Comparison of ENCODE assay signal across 29 cellular contexts in the genomic region with DNA sequence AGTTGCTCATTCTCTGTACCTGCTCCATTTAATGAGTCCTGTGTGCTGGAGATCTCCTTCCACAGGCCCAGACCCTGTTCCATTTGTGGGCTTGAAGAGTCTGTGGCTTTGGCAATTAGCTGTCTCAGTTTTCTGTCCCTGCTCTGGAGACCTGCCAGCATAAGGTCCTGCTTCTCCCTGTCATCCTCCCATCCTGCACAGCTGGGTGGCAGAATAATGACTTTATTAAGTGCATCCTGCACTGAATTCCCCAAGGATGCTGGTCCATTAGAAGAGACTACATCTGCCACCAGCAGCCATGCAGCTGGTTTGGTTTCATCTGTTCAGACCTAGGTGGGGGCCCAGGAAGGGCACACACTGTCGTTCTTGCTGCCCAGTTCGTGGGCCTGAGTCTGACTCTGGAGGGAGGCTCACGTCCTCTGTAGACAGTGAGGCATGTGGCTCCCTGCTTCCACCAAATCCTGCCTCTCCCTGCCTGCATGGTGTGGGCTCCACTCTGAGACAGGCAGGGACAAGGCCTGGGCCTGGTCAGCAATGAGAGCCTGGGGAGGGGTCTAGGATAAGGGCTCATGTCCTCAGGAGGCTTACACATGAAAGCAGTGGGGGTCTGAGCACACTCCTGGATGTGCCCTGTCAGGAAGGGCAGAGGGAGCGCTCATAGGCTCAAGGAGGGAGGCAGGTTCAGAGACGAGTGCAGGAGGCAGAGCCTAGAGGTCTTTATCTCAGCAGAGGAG.
A peak's percentile ranks its signal among the peaks of the same experiment; 100 is the strongest.
DNase-seq lines count a peak whose midpoint lies in the region; ATAC-seq, FAIRE-seq and TF ChIP-seq lines count a peak whose summit lies in the region.
"Had no signal": no experiment of that assay in that cellular context is flagged by ENCODE, and none has a peak within 500 bp of the region (broad histone marks: within the 10 kb centered on the region; RNA-seq: fewer than 3 reads in every experiment).

No MANE protein-coding gene starts in this region.

- H2AFZ ChIP-seq in HepG2 (ENCODE audit: low read length), result no peak overlapping the region
- H2AFZ ChIP-seq: hepatocyte had no signal

- H4K20me1 ChIP-seq in HepG2 (ENCODE audit: insufficient read depth, low read length), result peaks cover 3% of the 10 kb centered on the region; the same call in 1 of the 2 replicates

- TF ChIP-seq POLR2A in HepG2 (IDR thresholded peaks at IDR 0.05; ENCODE audit: insufficient read depth in 1 of 2, low read depth in 2 of 2, low read length in 2 of 2), result no peak
- TF ChIP-seq POLR2A in right lobe of liver (IDR thresholded peaks at IDR 0.05), result no peak

- FAIRE-seq in HepG2 (lab: Jason Lieb, UNC), result no peak
- FAIRE-seq: small intestine had no signal

- in situ Hi-C loops in HepG2 (cut with HindIII; ENCODE audit: extremely low pct_ligation_motif_present, low pct_unique_long_range_greater_than_20kb), result no loop called here

- H3K4me3 ChIP-seq in HepG2 (replicated peaks in 1 of 3; ENCODE audit: insufficient read depth in 1 of 3, low read depth in 2 of 3, low read length in 3 of 3) (no peak overlapping the region), right lobe of liver (no peak overlapping the region)
- H3K4me3 ChIP-seq: breast epithelium, colonic mucosa, hepatocyte, left lung had no signal

- TF ChIP-seq CTCF in HepG2 (CRISPR knock-in tag; IDR thresholded peaks at IDR 0.05), result no peak
- no peak for TF ChIP-seq CTCF in right lobe of liver (IDR thresholded peaks at IDR 0.05)
- TF ChIP-seq CTCF in type B pancreatic cell (conservative IDR thresholded peaks at IDR 0.05), result no peak

- H3K9me3 Mint-ChIP-seq in type B pancreatic cell, result peaks cover 6% of the 10 kb centered on the region

- H3K27ac Mint-ChIP-seq in type B pancreatic cell, result no peak overlapping the region
- H3K27ac Mint-ChIP-seq: CD8-positive, alpha-beta memory T cell; effector memory CD8-positive, alpha-beta T cell; H9 had no signal

- H3K27ac ChIP-seq in HepG2 (ENCODE audit: extremely low read length, insufficient read depth, low read length), result no peak overlapping the region
- no peak overlapping the region for H3K27ac ChIP-seq in right lobe of liver
- H3K27ac ChIP-seq: breast epithelium, colonic mucosa, hepatocyte, KMS-11, left lung had no signal

- H3K27me3 ChIP-seq in HepG2 (ENCODE audit: control insufficient read depth in 1 of 2, insufficient read depth in 2 of 2, low read length in 2 of 2), result peaks cover 3 to 38% of the 10 kb centered on the region in 2 experiments; a peak in 4 of 5 replicates
- no peaks in the 10 kb centered on the region for H3K27me3 ChIP-seq in right lobe of liver
- H3K27me3 ChIP-seq: breast epithelium, colonic mucosa, left lung had no signal

- H3K4me2 ChIP-seq in HepG2 (ENCODE audit: low read depth, low read length), result peak overlapping the region; percentile 54; the same call in 1 of the 2 replicates
- H3K4me2 ChIP-seq: hepatocyte, KMS-11 had no signal

- ATAC-seq in HepG2, result no peak; the same call in 2 of the 3 replicates
- ATAC-seq in right lobe of liver, result no peak
- ATAC-seq in HG03571 (IDR thresholded peaks at IDR 0.05; ENCODE audit: unreplicated experiment), result no peak
- ATAC-seq: effector memory CD8-positive, alpha-beta T cell; esophagus mucosa; left lung had no signal

- no TSS peak for BruUV-seq in HepG2 (replicated peaks; lab: Mats Ljungman, UMichigan)

- H3K36me3 ChIP-seq in HepG2 (replicated peaks in 1 of 2; ENCODE audit: control insufficient read depth in 1 of 2, insufficient read depth in 2 of 2, low read length in 2 of 2) (no peaks in the 10 kb centered on the region), right lobe of liver (no peaks in the 10 kb centered on the region)
- H3K36me3 ChIP-seq: breast epithelium, colonic mucosa, left lung had no signal

- WGBS in HepG2 (ENCODE audit: low lambda C conversion rate), result 18% methylated on average over 4 of the region's 5 CpGs
- WGBS in right lobe of liver (ENCODE audit: insufficient coverage, low coverage, low lambda C conversion rate, missing lambda C conversion rate), result 55% methylated on average over 4 of the region's 5 CpGs

- TF ChIP-seq EP300 in HepG2 (IDR thresholded peaks at IDR 0.05; ENCODE audit: low read depth in 2 of 2, low read length in 2 of 2) (no peak), HepG2 (CRISPR knock-in tag; IDR thresholded peaks at IDR 0.05; ENCODE audit: borderline replicate concordance) (no peak)

- DNase-seq in NCI-H1092 (lab: John Stamatoyannopoulos, UW), result peak; percentile 14
- DNase-seq in NCI-H1092 treated with DMSO at 0.1 percent for 48 hours (lab: John Stamatoyannopoulos, UW), result no peak
- no peak for DNase-seq in HepG2 (ENCODE audit: low spot score)
- no peak for DNase-seq in right lobe of liver
- DNase-seq in NCI-H524 treated with DMSO at 0.1 percent for 48 hours (lab: John Stamatoyannopoulos, UW), result peak; percentile 59
- DNase-seq in type B pancreatic cell (ENCODE audit: extremely low spot score, unreplicated experiment), result peak; percentile 39
- no peak for DNase-seq in hypothalamus (lab: John Stamatoyannopoulos, UW)
- DNase-seq: activated CD4-positive, alpha-beta T cell treated with anti-CD3 and anti-CD28 coated beads for 4 hours; activated naive CD4-positive, alpha-beta T cell treated with anti-CD3 and anti-CD28 coated beads, Interleukin-2, amount 50 U/mL, for 16 hours; AML-193; amygdala; CD8-positive, alpha-beta memory T cell; colonic mucosa; DND-41; effector memory CD8-positive, alpha-beta T cell; foreskin melanocyte; H9; left lung; mesendoderm; NCI-H446; occipital lobe; small intestine; stimulated activated CD4-positive, alpha-beta T cell treated with anti-CD3 and anti-CD28 coated beads, Interleukin-1b, Interleukin-23, amount 100 ng/mL, for 48 hours; substantia nigra had no signal

- H3K27me3 Mint-ChIP-seq in type B pancreatic cell, result peaks cover 10% of the 10 kb centered on the region

- H3K4me1 ChIP-seq in HepG2 (ENCODE audit: insufficient read depth, low read length) (peaks cover 44% of the 10 kb centered on the region), right lobe of liver (no peaks in the 10 kb centered on the region)
- H3K4me1 ChIP-seq: breast epithelium, colonic mucosa, left lung had no signal

- no peaks in the 10 kb centered on the region for H3K36me3 Mint-ChIP-seq in type B pancreatic cell

- peaks cover 19% of the 10 kb centered on the region for H3K9me3 ChIP-seq in HepG2 (ENCODE audit: low read length)
- peaks cover 0 to 7% (median 0%) of the 10 kb centered on the region in 4 donors for H3K9me3 ChIP-seq in right lobe of liver
- H3K9me3 ChIP-seq: colonic mucosa had no signal

- POLR2A ChIA-PET in HepG2 (lab: Yijun Ruan, JAX), result interaction anchor here (2.1 kb wide), 1 partner anchor 7 kb away, joined by 7 read pairs; no protein-coding TSS in a partner anchor

- CTCF ChIA-PET in HepG2 (lab: Yijun Ruan, JAX; ENCODE audit: low intra/inter-chr PET ratio, low total read pairs), result no interaction called here

- H3K9ac ChIP-seq in HepG2 (ENCODE audit: insufficient read depth, low read depth, low read length), result no peak overlapping the region
- H3K9ac ChIP-seq: KMS-11 had no signal

- intact Hi-C loops in HepG2 (cut with micrococcal nuclease; ENCODE audit: unreplicated experiment), result no loop called here
- intact Hi-C loops in right lobe of liver (cut with DNase I), result no loop called here

- no peak for TF ChIP-seq RAD21 in HepG2 (CRISPR knock-in tag; IDR thresholded peaks at IDR 0.05)

- no peaks in the 10 kb centered on the region for H3K79me2 ChIP-seq in HepG2 (ENCODE audit: insufficient read depth, low read length)
- H3K79me2 ChIP-seq: hepatocyte had no signal

- H3K4me3 Mint-ChIP-seq in type B pancreatic cell, result no peak overlapping the region
- H3K4me3 Mint-ChIP-seq: CD8-positive, alpha-beta memory T cell; effector memory CD8-positive, alpha-beta T cell; H9 had no signal

- H3K4me1 Mint-ChIP-seq in type B pancreatic cell (ENCODE audit: unreplicated experiment), result no peaks in the 10 kb centered on the region
- H3K4me1 Mint-ChIP-seq: CD8-positive, alpha-beta memory T cell had no signal

TF ChIP-seq in HepG2, 621 proteins besides CTCF, POLR2A, EP300 and RAD21:
- TF ChIP-seq, protein P1, sequence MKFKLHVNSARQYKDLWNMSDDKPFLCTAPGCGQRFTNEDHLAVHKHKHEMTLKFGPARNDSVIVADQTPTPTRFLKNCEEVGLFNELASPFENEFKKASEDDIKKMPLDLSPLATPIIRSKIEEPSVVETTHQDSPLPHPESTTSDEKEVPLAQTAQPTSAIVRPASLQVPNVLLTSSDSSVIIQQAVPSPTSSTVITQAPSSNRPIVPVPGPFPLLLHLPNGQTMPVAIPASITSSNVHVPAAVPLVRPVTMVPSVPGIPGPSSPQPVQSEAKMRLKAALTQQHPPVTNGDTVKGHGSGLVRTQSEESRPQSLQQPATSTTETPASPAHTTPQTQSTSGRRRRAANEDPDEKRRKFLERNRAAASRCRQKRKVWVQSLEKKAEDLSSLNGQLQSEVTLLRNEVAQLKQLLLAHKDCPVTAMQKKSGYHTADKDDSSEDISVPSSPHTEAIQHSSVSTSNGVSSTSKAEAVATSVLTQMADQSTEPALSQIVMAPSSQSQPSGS (CRISPR knock-in tag; IDR thresholded peaks at IDR 0.05), result no peak
- TF ChIP-seq, protein P2, sequence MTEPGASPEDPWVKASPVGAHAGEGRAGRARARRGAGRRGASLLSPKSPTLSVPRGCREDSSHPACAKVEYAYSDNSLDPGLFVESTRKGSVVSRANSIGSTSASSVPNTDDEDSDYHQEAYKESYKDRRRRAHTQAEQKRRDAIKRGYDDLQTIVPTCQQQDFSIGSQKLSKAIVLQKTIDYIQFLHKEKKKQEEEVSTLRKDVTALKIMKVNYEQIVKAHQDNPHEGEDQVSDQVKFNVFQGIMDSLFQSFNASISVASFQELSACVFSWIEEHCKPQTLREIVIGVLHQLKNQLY (CRISPR knock-in tag; IDR thresholded peaks at IDR 0.05), result no peak
- TF ChIP-seq, protein P3, sequence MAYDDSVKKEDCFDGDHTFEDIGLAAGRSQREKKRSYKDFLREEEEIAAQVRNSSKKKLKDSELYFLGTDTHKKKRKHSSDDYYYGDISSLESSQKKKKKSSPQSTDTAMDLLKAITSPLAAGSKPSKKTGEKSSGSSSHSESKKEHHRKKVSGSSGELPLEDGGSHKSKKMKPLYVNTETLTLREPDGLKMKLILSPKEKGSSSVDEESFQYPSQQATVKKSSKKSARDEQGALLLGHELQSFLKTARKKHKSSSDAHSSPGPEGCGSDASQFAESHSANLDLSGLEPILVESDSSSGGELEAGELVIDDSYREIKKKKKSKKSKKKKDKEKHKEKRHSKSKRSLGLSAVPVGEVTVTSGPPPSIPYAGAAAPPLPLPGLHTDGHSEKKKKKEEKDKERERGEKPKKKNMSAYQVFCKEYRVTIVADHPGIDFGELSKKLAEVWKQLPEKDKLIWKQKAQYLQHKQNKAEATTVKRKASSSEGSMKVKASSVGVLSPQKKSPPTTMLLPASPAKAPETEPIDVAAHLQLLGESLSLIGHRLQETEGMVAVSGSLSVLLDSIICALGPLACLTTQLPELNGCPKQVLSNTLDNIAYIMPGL (CRISPR knock-in tag; IDR thresholded peaks at IDR 0.05; ENCODE audit: borderline replicate concordance in 1 of 2, low read depth in 1 of 2), result no peak
- TF ChIP-seq MEF2D (CRISPR knock-in tag; IDR thresholded peaks at IDR 0.05) (no peak), HOXD1 (CRISPR knock-in tag; IDR thresholded peaks at IDR 0.05) (no peak)

Comparison
In these comparisons a context has a peak if more than half of its experiments do, and no peak if none do; other contexts are left out.
1. DNase-seq: peak in NCI-H1092 (single experiment), NCI-H524 treated with DMSO at 0.1 percent for 48 hours (single experiment) and type B pancreatic cell (single experiment); none in NCI-H1092 treated with DMSO at 0.1 percent for 48 hours (single experiment), HepG2 (single experiment), right lobe of liver (0 of 3) and hypothalamus (0 of 51).